Comparison of ENCODE assay signal across 8 cellular contexts in the genomic region with DNA sequence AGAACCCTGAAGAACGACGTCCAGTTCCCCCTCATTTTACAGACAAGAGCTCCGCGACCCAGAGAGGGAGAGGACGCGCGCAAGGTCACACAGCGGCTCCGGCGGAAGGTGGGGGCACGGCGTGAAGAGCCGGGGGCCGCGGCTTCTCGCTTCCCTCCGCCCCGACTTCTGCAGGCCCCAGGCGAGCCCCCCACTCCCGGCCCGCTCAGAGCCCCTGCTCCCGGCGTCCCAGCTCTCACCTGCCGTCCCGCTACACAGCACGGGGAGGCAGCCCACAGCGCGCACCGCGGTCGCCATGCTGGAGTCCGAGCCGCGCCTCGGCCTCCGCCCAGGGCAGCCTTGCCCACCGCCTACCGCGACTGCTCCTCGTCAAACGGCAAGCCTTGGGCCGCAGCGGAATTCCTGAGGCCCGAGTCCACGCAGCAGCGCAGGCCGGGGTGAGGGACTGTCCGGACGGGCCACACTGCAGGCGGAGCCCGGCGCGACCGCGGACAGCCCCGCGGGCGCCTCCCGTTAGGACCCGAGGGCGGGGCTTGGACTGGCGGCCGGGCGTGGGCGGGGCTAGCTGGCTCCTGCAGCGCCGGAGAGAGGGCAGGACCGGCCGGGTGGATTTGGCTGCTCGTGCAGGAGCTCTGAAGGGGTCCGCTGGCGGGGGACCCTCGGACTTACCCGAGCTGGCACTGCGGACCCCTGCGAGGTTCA. TPM values are rescaled to one million over a fixed set of nuclear protein-coding genes. Genes with fewer than 3 reads are reported as not detected.
DNase-seq lines count a peak whose midpoint lies in the region; ATAC-seq and TF ChIP-seq lines count a peak whose summit lies in the region.

A gene (minus strand): TSS at position 314 of the 702 bp plus-strand sequence. CDS start 17 bp downstream, at position 297.

- ATAC-seq in GM21515 (IDR thresholded peaks at IDR 0.05; ENCODE audit: unreplicated experiment) (peak; percentile 94), naive B cell (ENCODE audit: low read depth in 2 of 2) (peak; percentile 89 to 92)
- peak; percentile 98 for ATAC-seq in stimulated activated memory B cell treated with anti-CD40 and anti-IgM and Interleukin-4, amounts not matched to agents 10 μg/mL and 1 μg/mL and 100 μg/mL, for 72 hours

- TF ChIP-seq CTCF in Peyer's patch (IDR thresholded peaks at IDR 0.05) (peak in 2 of 6 experiments; percentile 7 to 31), esophagus squamous epithelium (IDR thresholded peaks at IDR 0.05) (peak in 1 of 6 experiments; percentile 10)

- TF ChIP-seq POLR2A in Peyer's patch (IDR thresholded peaks at IDR 0.05) (peak; percentile 52 to 57), esophagus squamous epithelium (IDR thresholded peaks at IDR 0.05) (peak in 2 of 4 donors; percentile 42 to 58)

- H3K27ac Mint-ChIP-seq in naive B cell: peak within 1 kb of the TSS; percentile 72 to 96 (median 90)
- peak within 1 kb of the TSS; percentile 96 for H3K27ac Mint-ChIP-seq in stimulated activated memory B cell treated with anti-CD40 and anti-IgM and Interleukin-4, amounts not matched to agents 10 μg/mL and 1 μg/mL and 100 μg/mL, for 72 hours

- no peaks in the 10 kb centered on the region for H3K36me3 ChIP-seq in Peyer's patch
- peaks cover 0 to 6% (median 0%) of the 10 kb centered on the region in 3 donors for H3K36me3 ChIP-seq in esophagus squamous epithelium

- peak within 1 kb of the TSS; percentile 91 to 97 (median 95) for H3K4me3 ChIP-seq in Peyer's patch
- H3K4me3 ChIP-seq in esophagus squamous epithelium: peak within 1 kb of the TSS; percentile 80 to 98 (median 86)

- peak within 1 kb of the TSS; percentile 91 to 95 (median 94) for H3K27ac ChIP-seq in Peyer's patch
- peak within 1 kb of the TSS; percentile 92 to 97 (median 94) for H3K27ac ChIP-seq in esophagus squamous epithelium

- H3K9me3 ChIP-seq in Peyer's patch (no peaks in the 10 kb centered on the region), esophagus squamous epithelium (no peaks in the 10 kb centered on the region)

- intact Hi-C loops in esophagus squamous epithelium (cut with DNase I): no loop called here

- DNase-seq in DMS153 treated with DMSO at 0.1 percent for 48 hours (lab: John Stamatoyannopoulos, UW; ENCODE audit: unreplicated experiment) (peak; percentile 59), HuH-7 (ENCODE audit: low spot score) (peak; percentile 90), Peyer's patch (peak; percentile 87 to 92 (median 92)), esophagus squamous epithelium (lab: John Stamatoyannopoulos, UW) (no peak), naive B cell (peak; percentile 85)
- DNase-seq in activated T-cell treated with anti-CD3 and anti-CD28 coated beads, Interleukin-2, amount 50 U/mL, for 48 hours: peak; percentile 93 to 95

- H3K4me3 Mint-ChIP-seq in naive B cell: peak within 1 kb of the TSS; percentile 92 to 98 (median 94)
- H3K4me3 Mint-ChIP-seq in stimulated activated memory B cell treated with anti-CD40 and anti-IgM and Interleukin-4, amounts not matched to agents 10 μg/mL and 1 μg/mL and 100 μg/mL, for 72 hours: peak within 1 kb of the TSS; percentile 99

- H3K27me3 Mint-ChIP-seq in naive B cell: peaks cover 0 to 3% (median 0%) of the 10 kb centered on the region in 3 donors
- no peaks in the 10 kb centered on the region for H3K27me3 Mint-ChIP-seq in stimulated activated memory B cell treated with anti-CD40 and anti-IgM and Interleukin-4, amounts not matched to agents 10 μg/mL and 1 μg/mL and 100 μg/mL, for 72 hours

- WGBS in esophagus squamous epithelium, 2 donors: 0 to 3% methylated on average over 3 to 10 of the region's 76 CpGs

- H3K36me3 Mint-ChIP-seq in naive B cell: peaks cover 0 to 4% of the 10 kb centered on the region in 2 donors
- peaks cover 19% of the 10 kb centered on the region for H3K36me3 Mint-ChIP-seq in stimulated activated memory B cell treated with anti-CD40 and anti-IgM and Interleukin-4, amounts not matched to agents 10 μg/mL and 1 μg/mL and 100 μg/mL, for 72 hours

- H3K27me3 ChIP-seq in Peyer's patch (no peaks in the 10 kb centered on the region), esophagus squamous epithelium (no peaks in the 10 kb centered on the region)

- peaks cover 0 to 32% (median 0%) of the 10 kb centered on the region in 4 donors for H3K4me1 ChIP-seq in Peyer's patch
- peaks cover 0 to 40% (median 20%) of the 10 kb centered on the region in 3 donors for H3K4me1 ChIP-seq in esophagus squamous epithelium

- H3K4me1 Mint-ChIP-seq in naive B cell: peaks cover 36 to 42% (median 40%) of the 10 kb centered on the region in 3 donors
- H3K4me1 Mint-ChIP-seq in stimulated activated memory B cell treated with anti-CD40 and anti-IgM and Interleukin-4, amounts not matched to agents 10 μg/mL and 1 μg/mL and 100 μg/mL, for 72 hours: peaks cover 50% of the 10 kb centered on the region

- no peaks in the 10 kb centered on the region for H3K9me3 Mint-ChIP-seq in naive B cell
- no peaks in the 10 kb centered on the region for H3K9me3 Mint-ChIP-seq in stimulated activated memory B cell treated with anti-CD40 and anti-IgM and Interleukin-4, amounts not matched to agents 10 μg/mL and 1 μg/mL and 100 μg/mL, for 72 hours

RNA-seq across cellular contexts. Expression of the gene that starts here (rescaled TPM):
- 10 to 100 TPM; 52.0 to 87.3 (median 66.2) TPM for total RNA-seq in Peyer's patch
- 10 to 100 TPM; 41.9 to 55.4 (median 46.4) TPM for total RNA-seq in esophagus squamous epithelium
- 10 to 100 TPM; 28.5 to 48.2 (median 35.3) TPM for polyA plus RNA-seq in naive B cell (ENCODE audit: low read depth in 6 of 6)
